1 cellular context compared by ENCODE assay signal in the genomic region with DNA sequence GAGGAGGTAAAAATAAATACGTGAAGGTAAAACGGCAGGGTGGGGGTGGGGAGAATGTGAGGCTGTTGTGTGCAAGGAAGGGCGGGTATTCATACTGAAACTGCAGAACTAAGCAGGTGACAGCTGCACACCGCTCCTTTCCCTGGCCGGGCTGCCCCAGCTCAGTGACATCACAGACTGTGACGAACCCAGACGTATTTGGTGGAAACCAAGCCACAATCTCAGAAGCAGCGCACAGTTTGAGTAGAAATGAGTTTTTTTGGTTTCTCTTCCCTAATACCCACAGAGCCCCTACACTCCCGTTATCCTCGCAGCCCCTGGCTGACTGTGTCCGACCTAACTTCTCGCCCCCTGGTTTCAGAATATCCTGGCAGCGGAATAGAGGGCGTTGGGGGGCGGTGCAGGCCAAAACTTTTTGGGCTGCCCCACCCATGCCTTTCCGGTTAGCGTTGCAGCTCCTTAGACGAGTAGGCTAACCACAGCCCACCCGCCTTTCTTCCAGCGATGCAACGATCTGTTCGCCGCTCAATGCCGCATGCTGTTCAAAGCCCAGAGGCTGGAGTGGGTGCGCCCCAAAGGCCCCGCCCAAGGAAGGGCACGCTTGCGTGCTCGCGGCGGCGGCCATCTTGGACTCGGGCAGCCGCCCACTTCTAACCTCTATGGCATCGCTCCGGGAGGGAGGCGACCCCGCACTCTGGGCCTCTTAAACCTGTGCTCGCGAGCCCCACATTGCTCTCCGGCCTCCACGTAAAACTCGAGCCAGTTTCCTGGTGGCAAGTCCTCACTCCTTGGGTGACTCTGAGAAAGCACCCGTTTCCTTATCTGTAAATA.
TF ChIP-seq lines count a peak whose summit lies in the region.

No MANE protein-coding gene starts in this region.

TF ChIP-seq in HEK293, 187 proteins besides CTCF, POLR2A, EP300 and RAD21 (continued from another document and continues in another):
- TF ChIP-seq, protein P1, sequence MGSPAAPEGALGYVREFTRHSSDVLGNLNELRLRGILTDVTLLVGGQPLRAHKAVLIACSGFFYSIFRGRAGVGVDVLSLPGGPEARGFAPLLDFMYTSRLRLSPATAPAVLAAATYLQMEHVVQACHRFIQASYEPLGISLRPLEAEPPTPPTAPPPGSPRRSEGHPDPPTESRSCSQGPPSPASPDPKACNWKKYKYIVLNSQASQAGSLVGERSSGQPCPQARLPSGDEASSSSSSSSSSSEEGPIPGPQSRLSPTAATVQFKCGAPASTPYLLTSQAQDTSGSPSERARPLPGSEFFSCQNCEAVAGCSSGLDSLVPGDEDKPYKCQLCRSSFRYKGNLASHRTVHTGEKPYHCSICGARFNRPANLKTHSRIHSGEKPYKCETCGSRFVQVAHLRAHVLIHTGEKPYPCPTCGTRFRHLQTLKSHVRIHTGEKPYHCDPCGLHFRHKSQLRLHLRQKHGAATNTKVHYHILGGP (tag by site-specific recombination; IDR thresholded peaks at IDR 0.05): no peak
- TF ChIP-seq GFI1B (tag by site-specific recombination; IDR thresholded peaks at IDR 0.05): no peak
- TF ChIP-seq ZFHX2 (tag by site-specific recombination; conservative IDR thresholded peaks at IDR 0.05): peak; percentile 90
- TF ChIP-seq, protein P2, sequence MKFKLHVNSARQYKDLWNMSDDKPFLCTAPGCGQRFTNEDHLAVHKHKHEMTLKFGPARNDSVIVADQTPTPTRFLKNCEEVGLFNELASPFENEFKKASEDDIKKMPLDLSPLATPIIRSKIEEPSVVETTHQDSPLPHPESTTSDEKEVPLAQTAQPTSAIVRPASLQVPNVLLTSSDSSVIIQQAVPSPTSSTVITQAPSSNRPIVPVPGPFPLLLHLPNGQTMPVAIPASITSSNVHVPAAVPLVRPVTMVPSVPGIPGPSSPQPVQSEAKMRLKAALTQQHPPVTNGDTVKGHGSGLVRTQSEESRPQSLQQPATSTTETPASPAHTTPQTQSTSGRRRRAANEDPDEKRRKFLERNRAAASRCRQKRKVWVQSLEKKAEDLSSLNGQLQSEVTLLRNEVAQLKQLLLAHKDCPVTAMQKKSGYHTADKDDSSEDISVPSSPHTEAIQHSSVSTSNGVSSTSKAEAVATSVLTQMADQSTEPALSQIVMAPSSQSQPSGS (tag by site-specific recombination; IDR thresholded peaks at IDR 0.05; ENCODE audit: low read depth): peak; percentile 57; the same call in 1 of the 2 replicates
- no peak for TF ChIP-seq ZFP3 (tag by site-specific recombination; IDR thresholded peaks at IDR 0.05; ENCODE audit: low read depth)
- no peak for TF ChIP-seq ZNF324 (tag by site-specific recombination; IDR thresholded peaks at IDR 0.05)
- TF ChIP-seq ZNF214 (tag by site-specific recombination; IDR thresholded peaks at IDR 0.05; ENCODE audit: borderline replicate concordance): no peak
- TF ChIP-seq, protein P3, sequence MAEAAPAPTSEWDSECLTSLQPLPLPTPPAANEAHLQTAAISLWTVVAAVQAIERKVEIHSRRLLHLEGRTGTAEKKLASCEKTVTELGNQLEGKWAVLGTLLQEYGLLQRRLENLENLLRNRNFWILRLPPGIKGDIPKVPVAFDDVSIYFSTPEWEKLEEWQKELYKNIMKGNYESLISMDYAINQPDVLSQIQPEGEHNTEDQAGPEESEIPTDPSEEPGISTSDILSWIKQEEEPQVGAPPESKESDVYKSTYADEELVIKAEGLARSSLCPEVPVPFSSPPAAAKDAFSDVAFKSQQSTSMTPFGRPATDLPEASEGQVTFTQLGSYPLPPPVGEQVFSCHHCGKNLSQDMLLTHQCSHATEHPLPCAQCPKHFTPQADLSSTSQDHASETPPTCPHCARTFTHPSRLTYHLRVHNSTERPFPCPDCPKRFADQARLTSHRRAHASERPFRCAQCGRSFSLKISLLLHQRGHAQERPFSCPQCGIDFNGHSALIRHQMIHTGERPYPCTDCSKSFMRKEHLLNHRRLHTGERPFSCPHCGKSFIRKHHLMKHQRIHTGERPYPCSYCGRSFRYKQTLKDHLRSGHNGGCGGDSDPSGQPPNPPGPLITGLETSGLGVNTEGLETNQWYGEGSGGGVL (tag by site-specific recombination; IDR thresholded peaks at IDR 0.05): no peak
- TF ChIP-seq ZNF600 (tag by site-specific recombination; IDR thresholded peaks at IDR 0.05): peak; percentile 72
- no peak for TF ChIP-seq ZNF175 (tag by site-specific recombination; IDR thresholded peaks at IDR 0.05)
- TF ChIP-seq, protein P4, sequence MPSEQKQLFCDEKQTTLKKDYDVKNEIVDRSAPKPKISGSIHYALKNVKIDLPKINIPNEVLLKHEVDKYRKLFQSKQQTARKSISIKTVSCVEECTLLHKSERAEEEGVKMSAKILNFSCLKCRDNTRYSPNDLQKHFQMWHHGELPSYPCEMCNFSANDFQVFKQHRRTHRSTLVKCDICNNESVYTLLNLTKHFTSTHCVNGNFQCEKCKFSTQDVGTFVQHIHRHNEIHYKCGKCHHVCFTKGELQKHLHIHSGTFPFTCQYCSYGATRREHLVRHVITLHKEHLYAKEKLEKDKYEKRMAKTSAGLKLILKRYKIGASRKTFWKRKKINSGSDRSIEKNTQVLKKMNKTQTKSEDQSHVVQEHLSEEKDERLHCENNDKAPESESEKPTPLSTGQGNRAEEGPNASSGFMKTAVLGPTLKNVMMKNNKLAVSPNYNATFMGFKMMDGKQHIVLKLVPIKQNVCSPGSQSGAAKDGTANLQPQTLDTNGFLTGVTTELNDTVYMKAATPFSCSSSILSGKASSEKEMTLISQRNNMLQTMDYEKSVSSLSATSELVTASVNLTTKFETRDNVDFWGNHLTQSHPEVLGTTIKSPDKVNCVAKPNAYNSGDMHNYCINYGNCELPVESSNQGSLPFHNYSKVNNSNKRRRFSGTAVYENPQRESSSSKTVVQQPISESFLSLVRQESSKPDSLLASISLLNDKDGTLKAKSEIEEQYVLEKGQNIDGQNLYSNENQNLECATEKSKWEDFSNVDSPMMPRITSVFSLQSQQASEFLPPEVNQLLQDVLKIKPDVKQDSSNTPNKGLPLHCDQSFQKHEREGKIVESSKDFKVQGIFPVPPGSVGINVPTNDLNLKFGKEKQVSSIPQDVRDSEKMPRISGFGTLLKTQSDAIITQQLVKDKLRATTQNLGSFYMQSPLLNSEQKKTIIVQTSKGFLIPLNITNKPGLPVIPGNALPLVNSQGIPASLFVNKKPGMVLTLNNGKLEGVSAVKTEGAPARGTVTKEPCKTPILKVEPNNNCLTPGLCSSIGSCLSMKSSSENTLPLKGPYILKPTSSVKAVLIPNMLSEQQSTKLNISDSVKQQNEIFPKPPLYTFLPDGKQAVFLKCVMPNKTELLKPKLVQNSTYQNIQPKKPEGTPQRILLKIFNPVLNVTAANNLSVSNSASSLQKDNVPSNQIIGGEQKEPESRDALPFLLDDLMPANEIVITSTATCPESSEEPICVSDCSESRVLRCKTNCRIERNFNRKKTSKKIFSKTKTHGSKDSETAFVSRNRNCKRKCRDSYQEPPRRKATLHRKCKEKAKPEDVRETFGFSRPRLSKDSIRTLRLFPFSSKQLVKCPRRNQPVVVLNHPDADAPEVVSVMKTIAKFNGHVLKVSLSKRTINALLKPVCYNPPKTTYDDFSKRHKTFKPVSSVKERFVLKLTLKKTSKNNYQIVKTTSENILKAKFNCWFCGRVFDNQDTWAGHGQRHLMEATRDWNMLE (tag by site-specific recombination; conservative IDR thresholded peaks at IDR 0.05; ENCODE audit: low read depth): no peak
- no peak for TF ChIP-seq ZNF555 (tag by site-specific recombination; conservative IDR thresholded peaks at IDR 0.05)
- peak; percentile 45; the same call in 1 of the 2 replicates for TF ChIP-seq ZNF394 (tag by site-specific recombination; IDR thresholded peaks at IDR 0.05; ENCODE audit: borderline replicate concordance)
- TF ChIP-seq ZNF404 (tag by site-specific recombination; IDR thresholded peaks at IDR 0.05): no peak
- no peak for TF ChIP-seq SCRT1 (tag by site-specific recombination; IDR thresholded peaks at IDR 0.05; ENCODE audit: borderline replicate concordance)
- TF ChIP-seq ZFP69B (tag by site-specific recombination; IDR thresholded peaks at IDR 0.05): no peak
- TF ChIP-seq ZNF529 (tag by site-specific recombination; IDR thresholded peaks at IDR 0.05; ENCODE audit: insufficient replicate concordance): no peak
- TF ChIP-seq, protein P5, sequence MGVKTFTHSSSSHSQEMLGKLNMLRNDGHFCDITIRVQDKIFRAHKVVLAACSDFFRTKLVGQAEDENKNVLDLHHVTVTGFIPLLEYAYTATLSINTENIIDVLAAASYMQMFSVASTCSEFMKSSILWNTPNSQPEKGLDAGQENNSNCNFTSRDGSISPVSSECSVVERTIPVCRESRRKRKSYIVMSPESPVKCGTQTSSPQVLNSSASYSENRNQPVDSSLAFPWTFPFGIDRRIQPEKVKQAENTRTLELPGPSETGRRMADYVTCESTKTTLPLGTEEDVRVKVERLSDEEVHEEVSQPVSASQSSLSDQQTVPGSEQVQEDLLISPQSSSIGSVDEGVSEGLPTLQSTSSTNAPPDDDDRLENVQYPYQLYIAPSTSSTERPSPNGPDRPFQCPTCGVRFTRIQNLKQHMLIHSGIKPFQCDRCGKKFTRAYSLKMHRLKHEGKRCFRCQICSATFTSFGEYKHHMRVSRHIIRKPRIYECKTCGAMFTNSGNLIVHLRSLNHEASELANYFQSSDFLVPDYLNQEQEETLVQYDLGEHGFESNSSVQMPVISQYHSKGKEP (tag by site-specific recombination; IDR thresholded peaks at IDR 0.05): peak; percentile 77
- no peak for TF ChIP-seq FEZF1 (tag by site-specific recombination; IDR thresholded peaks at IDR 0.05)
- TF ChIP-seq GLI4 (tag by site-specific recombination; IDR thresholded peaks at IDR 0.05): no peak
- TF ChIP-seq, protein P6, sequence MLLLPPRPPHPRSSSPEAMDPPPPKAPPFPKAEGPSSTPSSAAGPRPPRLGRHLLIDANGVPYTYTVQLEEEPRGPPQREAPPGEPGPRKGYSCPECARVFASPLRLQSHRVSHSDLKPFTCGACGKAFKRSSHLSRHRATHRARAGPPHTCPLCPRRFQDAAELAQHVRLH (tag by site-specific recombination; IDR thresholded peaks at IDR 0.05): no peak
- no peak for TF ChIP-seq ZNF530 (tag by site-specific recombination; IDR thresholded peaks at IDR 0.05; ENCODE audit: low read depth)
- no peak for TF ChIP-seq ZNF423 (tag by site-specific recombination; IDR thresholded peaks at IDR 0.05)
- no peak for TF ChIP-seq ZNF654 (tag by site-specific recombination; IDR thresholded peaks at IDR 0.05; ENCODE audit: low read depth)
- TF ChIP-seq, protein P7, sequence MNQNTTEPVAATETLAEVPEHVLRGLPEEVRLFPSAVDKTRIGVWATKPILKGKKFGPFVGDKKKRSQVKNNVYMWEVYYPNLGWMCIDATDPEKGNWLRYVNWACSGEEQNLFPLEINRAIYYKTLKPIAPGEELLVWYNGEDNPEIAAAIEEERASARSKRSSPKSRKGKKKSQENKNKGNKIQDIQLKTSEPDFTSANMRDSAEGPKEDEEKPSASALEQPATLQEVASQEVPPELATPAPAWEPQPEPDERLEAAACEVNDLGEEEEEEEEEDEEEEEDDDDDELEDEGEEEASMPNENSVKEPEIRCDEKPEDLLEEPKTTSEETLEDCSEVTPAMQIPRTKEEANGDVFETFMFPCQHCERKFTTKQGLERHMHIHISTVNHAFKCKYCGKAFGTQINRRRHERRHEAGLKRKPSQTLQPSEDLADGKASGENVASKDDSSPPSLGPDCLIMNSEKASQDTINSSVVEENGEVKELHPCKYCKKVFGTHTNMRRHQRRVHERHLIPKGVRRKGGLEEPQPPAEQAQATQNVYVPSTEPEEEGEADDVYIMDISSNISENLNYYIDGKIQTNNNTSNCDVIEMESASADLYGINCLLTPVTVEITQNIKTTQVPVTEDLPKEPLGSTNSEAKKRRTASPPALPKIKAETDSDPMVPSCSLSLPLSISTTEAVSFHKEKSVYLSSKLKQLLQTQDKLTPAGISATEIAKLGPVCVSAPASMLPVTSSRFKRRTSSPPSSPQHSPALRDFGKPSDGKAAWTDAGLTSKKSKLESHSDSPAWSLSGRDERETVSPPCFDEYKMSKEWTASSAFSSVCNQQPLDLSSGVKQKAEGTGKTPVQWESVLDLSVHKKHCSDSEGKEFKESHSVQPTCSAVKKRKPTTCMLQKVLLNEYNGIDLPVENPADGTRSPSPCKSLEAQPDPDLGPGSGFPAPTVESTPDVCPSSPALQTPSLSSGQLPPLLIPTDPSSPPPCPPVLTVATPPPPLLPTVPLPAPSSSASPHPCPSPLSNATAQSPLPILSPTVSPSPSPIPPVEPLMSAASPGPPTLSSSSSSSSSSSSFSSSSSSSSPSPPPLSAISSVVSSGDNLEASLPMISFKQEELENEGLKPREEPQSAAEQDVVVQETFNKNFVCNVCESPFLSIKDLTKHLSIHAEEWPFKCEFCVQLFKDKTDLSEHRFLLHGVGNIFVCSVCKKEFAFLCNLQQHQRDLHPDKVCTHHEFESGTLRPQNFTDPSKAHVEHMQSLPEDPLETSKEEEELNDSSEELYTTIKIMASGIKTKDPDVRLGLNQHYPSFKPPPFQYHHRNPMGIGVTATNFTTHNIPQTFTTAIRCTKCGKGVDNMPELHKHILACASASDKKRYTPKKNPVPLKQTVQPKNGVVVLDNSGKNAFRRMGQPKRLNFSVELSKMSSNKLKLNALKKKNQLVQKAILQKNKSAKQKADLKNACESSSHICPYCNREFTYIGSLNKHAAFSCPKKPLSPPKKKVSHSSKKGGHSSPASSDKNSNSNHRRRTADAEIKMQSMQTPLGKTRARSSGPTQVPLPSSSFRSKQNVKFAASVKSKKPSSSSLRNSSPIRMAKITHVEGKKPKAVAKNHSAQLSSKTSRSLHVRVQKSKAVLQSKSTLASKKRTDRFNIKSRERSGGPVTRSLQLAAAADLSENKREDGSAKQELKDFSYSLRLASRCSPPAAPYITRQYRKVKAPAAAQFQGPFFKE (tag by site-specific recombination; IDR thresholded peaks at IDR 0.05; ENCODE audit: borderline replicate concordance): no peak
- TF ChIP-seq, protein P8, sequence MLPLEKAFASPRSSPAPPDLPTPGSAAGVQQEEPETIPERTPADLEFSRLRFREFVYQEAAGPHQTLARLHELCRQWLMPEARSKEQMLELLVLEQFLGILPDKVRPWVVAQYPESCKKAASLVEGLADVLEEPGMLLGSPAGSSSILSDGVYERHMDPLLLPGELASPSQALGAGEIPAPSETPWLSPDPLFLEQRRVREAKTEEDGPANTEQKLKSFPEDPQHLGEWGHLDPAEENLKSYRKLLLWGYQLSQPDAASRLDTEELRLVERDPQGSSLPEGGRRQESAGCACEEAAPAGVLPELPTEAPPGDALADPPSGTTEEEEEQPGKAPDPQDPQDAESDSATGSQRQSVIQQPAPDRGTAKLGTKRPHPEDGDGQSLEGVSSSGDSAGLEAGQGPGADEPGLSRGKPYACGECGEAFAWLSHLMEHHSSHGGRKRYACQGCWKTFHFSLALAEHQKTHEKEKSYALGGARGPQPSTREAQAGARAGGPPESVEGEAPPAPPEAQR (tag by site-specific recombination; IDR thresholded peaks at IDR 0.05): no peak
- TF ChIP-seq, protein P9, sequence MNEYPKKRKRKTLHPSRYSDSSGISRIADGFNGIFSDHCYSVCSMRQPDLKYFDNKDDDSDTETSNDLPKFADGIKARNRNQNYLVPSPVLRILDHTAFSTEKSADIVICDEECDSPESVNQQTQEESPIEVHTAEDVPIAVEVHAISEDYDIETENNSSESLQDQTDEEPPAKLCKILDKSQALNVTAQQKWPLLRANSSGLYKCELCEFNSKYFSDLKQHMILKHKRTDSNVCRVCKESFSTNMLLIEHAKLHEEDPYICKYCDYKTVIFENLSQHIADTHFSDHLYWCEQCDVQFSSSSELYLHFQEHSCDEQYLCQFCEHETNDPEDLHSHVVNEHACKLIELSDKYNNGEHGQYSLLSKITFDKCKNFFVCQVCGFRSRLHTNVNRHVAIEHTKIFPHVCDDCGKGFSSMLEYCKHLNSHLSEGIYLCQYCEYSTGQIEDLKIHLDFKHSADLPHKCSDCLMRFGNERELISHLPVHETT (tag by site-specific recombination; IDR thresholded peaks at IDR 0.05): 0 out of 2 replicates have a peak, but pooled peaks have one; percentile 15
